In genomic region chr14:94536836-94537235, GRCh38 we compare ENCODE assay signal across 14 cellular contexts. TPM values are rescaled to one million over a fixed set of nuclear protein-coding genes. Genes with fewer than 3 reads are reported as not detected.
DNase-seq lines count a peak whose midpoint lies in the region; ATAC-seq and TF ChIP-seq lines count a peak whose summit lies in the region.
"Had no signal": no experiment of that assay in that cellular context is flagged by ENCODE, and none has a peak within 500 bp of the region (broad histone marks: within the 10 kb centered on the region; RNA-seq: fewer than 3 reads in every experiment).

No MANE protein-coding gene starts in this region.

- no peaks in the 10 kb centered on the region for H3K36me3 Mint-ChIP-seq in GM23338 (ENCODE audit: low read depth)

- H3K27ac ChIP-seq in 22Rv1 = no peak overlapping the region
- no peak overlapping the region for H3K27ac ChIP-seq in GM23338 (ENCODE audit: low read depth)
- H3K27ac ChIP-seq in OCI-LY7 (ENCODE audit: low read depth, low read length, poor library complexity, severe bottlenecking) = no peak overlapping the region
- H3K27ac ChIP-seq: SJSA1, spleen had no signal

- H3K4me2 ChIP-seq in GM23338 (no peak overlapping the region), OCI-LY7 (ENCODE audit: low read length) (no peak overlapping the region)

- H2AFZ ChIP-seq in GM23338 (no peak overlapping the region; the same call in 1 of the 2 replicates), OCI-LY7 (ENCODE audit: low read length) (peak overlapping the region; percentile 70)

- H4K20me1 ChIP-seq in GM23338 (replicated peaks; ENCODE audit: insufficient read depth) (no peaks in the 10 kb centered on the region), OCI-LY7 (ENCODE audit: insufficient read depth, low read length) (no peaks in the 10 kb centered on the region)

- H3F3A ChIP-seq in GM23338 (replicated peaks; ENCODE audit: low read depth) = no peaks in the 10 kb centered on the region

- no peaks in the 10 kb centered on the region for H3K9me3 ChIP-seq in OCI-LY7 (ENCODE audit: low read length)
- H3K9me3 ChIP-seq: SJSA1, spleen had no signal

- intact Hi-C loops in OCI-LY7 (cut with micrococcal nuclease; ENCODE audit: unreplicated experiment) = no loop called here

- 0 out of 2 replicates have a peak, but pooled peaks cover 6% of the 10 kb centered on the region for H3K9me2 ChIP-seq in GM23338 (ENCODE audit: insufficient read depth)
- H3K9me2 ChIP-seq in OCI-LY7 (ENCODE audit: insufficient read depth, low read length) = no peaks in the 10 kb centered on the region

- H3K4me1 ChIP-seq in GM23338 (ENCODE audit: insufficient read depth) (no peaks in the 10 kb centered on the region), OCI-LY7 (ENCODE audit: insufficient read depth, low read length, poor library complexity, severe bottlenecking) (peaks cover 3% of the 10 kb centered on the region)

- no peaks in the 10 kb centered on the region for H3K27me3 ChIP-seq in GM23338 (ENCODE audit: insufficient read depth)
- H3K27me3 ChIP-seq: SJSA1 had no signal

- peak; percentile 47 for DNase-seq in GM23338 (ENCODE audit: low spot score)
- peak; percentile 37 for DNase-seq in OCI-LY7 (ENCODE audit: low spot score)
- no peak for DNase-seq in activated gamma-delta T cell (lab: John Stamatoyannopoulos, UW)
- DNase-seq in stimulated activated CD4-positive, alpha-beta T cell treated with anti-CD3 and anti-CD28 coated beads, Interleukin-4, amount 100 ng/mL, for 24 hours = no peak
- DNase-seq in NCI-H2227 (lab: John Stamatoyannopoulos, UW; ENCODE audit: unreplicated experiment) = no peak
- DNase-seq: activated CD4-positive, alpha-beta T cell treated with anti-CD3 and anti-CD28 coated beads, Interleukin-2, amount 50 U/mL, for 4 hours; hypothalamus; NCI-H2107; spleen had no signal

- CTCF ChIA-PET in OCI-LY7 (lab: Charles Lee; ENCODE audit: unreplicated experiment) = no interaction called here

- POLR2A ChIA-PET in OCI-LY7 (lab: Charles Lee) = no interaction called here

- peaks cover 4% of the 10 kb centered on the region for H3K27me3 Mint-ChIP-seq in GM23338 (ENCODE audit: insufficient read depth, low read depth, poor library complexity)

- no peak overlapping the region for H3K27ac Mint-ChIP-seq in GM23338

- H3K4me3 ChIP-seq in GM23338 = no peak overlapping the region
- H3K4me3 ChIP-seq in OCI-LY7 (ENCODE audit: low read depth, low read length, poor library complexity, severe bottlenecking) = no peak overlapping the region
- H3K4me3 ChIP-seq: SJSA1, spleen had no signal

- no TSS peak for BruUV-seq in OCI-LY7 (replicated peaks; lab: Mats Ljungman, UMichigan)

- ATAC-seq in GM23338 (peak; percentile 63), esophagus mucosa (peak; percentile 79), HG03457 (IDR thresholded peaks at IDR 0.05; ENCODE audit: unreplicated experiment) (no peak)

- H3K4me1 Mint-ChIP-seq in GM23338 = peaks cover 10% of the 10 kb centered on the region

- H3K9me3 Mint-ChIP-seq in GM23338 = no peaks in the 10 kb centered on the region; the same call in 2 of the 3 replicates

- H3K36me3 ChIP-seq in GM23338 (ENCODE audit: insufficient read depth) (no peaks in the 10 kb centered on the region), OCI-LY7 (ENCODE audit: insufficient read depth, low read length) (no peaks in the 10 kb centered on the region)
- H3K36me3 ChIP-seq: SJSA1, spleen had no signal

- H3K4me3 Mint-ChIP-seq in GM23338 = no peak overlapping the region

- peak; percentile 35 for TF ChIP-seq CTCF in 22Rv1 (IDR thresholded peaks at IDR 0.05)
- TF ChIP-seq CTCF in GM23338 (conservative IDR thresholded peaks at IDR 0.05; ENCODE audit: low read depth in 2 of 2) = peak; percentile 48 to 55
- TF ChIP-seq CTCF in OCI-LY7 (conservative IDR thresholded peaks at IDR 0.05; ENCODE audit: low read length) = peak; percentile 53

- H3K79me2 ChIP-seq in GM23338 (replicated peaks; ENCODE audit: insufficient read depth) = no peaks in the 10 kb centered on the region
- no peaks in the 10 kb centered on the region for H3K79me2 ChIP-seq in OCI-LY7 (ENCODE audit: insufficient read depth, low read depth, low read length)

TF ChIP-seq in GM23338, 12 proteins besides CTCF, POLR2A, EP300 and RAD21 (continues in another document):
- TF ChIP-seq ZNF331 (CRISPR knock-in tag; IDR thresholded peaks at IDR 0.05; ENCODE audit: low read depth) (no peak), EZH2 (IDR thresholded peaks at IDR 0.05; ENCODE audit: low read depth, unreplicated experiment) (no peak), ZNF462 (CRISPR knock-in tag; IDR thresholded peaks at IDR 0.05) (no peak), CREB1 (CRISPR knock-in tag; IDR thresholded peaks at IDR 0.05; ENCODE audit: low read depth) (no peak), ZNF114 (CRISPR knock-in tag; IDR thresholded peaks at IDR 0.05) (no peak), EZH2phosphoT487 (IDR thresholded peaks at IDR 0.05; ENCODE audit: unreplicated experiment) (no peak), STAT1 (IDR thresholded peaks at IDR 0.05; ENCODE audit: unreplicated experiment) (no peak), JUNB (IDR thresholded peaks at IDR 0.05; ENCODE audit: unreplicated experiment) (no peak), POLR2AphosphoS5 (IDR thresholded peaks at IDR 0.05; ENCODE audit: low read depth) (no peak)

RNA-seq across cellular contexts. Expression of gene SERPINA4, which starts 24.4 kb away (rescaled TPM):
- total RNA-seq in GM23338 (2014; rRNA removed; shearing (Covaris generic)) = not detected in 2 replicates
- not detected in 2 replicates for polyA plus RNA-seq in GM23338 (2016; fragmentation: Nextera tagmentation; extraction: Ambion mirVana)
- not detected in 2 replicates for total RNA-seq in OCI-LY7 (2014; rRNA removed; shearing (Covaris generic))
- total RNA-seq in OCI-LY7 (2022) (not detected in 2 replicates), esophagus mucosa (not detected)
- total RNA-seq: myocyte, SJSA1, spleen had no signal
- polyA plus RNA-seq: spleen had no signal

RNA-seq across cellular contexts. Expression of gene SERPINA12, which starts 27.6 kb away (rescaled TPM):
- total RNA-seq in GM23338 (2014; rRNA removed; shearing (Covaris generic)) = not detected in 2 replicates
- polyA plus RNA-seq in GM23338 (2016; fragmentation: Nextera tagmentation; extraction: Ambion mirVana) = not detected in 2 replicates
- total RNA-seq in OCI-LY7 (2014; rRNA removed; shearing (Covaris generic)) = not detected in 2 replicates
- total RNA-seq in OCI-LY7 (2022) (not detected in 2 replicates), esophagus mucosa (not detected)
- total RNA-seq: myocyte, SJSA1, spleen had no signal
- polyA plus RNA-seq: spleen had no signal

RNA-seq across cellular contexts. Expression of gene SERPINA5, which starts 44.4 kb away (rescaled TPM):
- total RNA-seq in GM23338 (2014; rRNA removed; shearing (Covaris generic)) = 0.90 and 1.3 TPM in 2 replicates
- 0.12 and 0.81 TPM in 2 replicates for polyA plus RNA-seq in GM23338 (2016; fragmentation: Nextera tagmentation; extraction: Ambion mirVana)
- total RNA-seq in OCI-LY7 (2014; rRNA removed; shearing (Covaris generic)) = not detected in 2 replicates
- total RNA-seq in OCI-LY7 (2022) (not detected in 2 replicates), esophagus mucosa (0.28 TPM)
- total RNA-seq: myocyte had no signal

Comparison
In these comparisons a context has a peak if more than half of its experiments do, and no peak if none do; other contexts are left out.
1. DNase-seq: peak in GM23338 (single experiment) and OCI-LY7 (single experiment); none in activated gamma-delta T cell (single experiment), stimulated activated CD4-positive, alpha-beta T cell treated with anti-CD3 and anti-CD28 coated beads, Interleukin-4, amount 100 ng/mL, for 24 hours (single experiment) and NCI-H2227 (single experiment).
2. Peak in every context shown above with its lines, with median percentiles within 50 percentile points of each other: CTCF ChIP-seq.